24 cellular contexts compared by ENCODE assay signal in the genomic region with DNA sequence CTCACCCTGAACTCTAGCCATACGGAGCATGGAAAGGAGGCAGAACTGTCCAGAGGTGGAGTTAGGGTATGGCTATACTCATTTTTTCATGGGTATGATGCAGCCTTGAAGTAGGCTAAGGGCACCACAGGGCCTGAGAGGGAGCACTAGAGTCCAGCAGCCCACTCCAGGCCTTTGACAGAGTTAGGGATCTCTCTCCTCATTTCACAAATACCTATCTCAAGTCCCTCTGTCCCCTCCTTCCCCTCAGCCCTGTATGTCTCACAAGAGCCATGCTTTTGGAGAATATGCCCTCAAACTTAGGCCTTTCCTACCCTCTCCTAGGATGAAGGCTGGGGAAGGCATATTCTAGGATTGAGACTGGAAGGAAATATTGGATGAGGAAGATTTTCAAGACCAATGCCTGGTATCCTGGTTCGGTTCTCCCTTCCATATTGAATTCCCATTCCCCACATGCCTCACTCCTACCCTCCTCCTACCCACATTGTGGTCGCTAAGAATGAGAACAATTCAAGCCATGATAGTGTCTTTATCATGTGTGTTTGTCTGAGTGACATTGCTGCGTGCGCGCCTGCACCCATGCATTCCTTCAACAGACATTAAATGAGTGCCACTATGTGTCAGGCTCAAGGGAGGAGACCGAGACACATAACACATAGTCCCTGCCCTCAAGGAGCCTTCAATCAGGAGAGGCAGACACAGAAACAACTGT. TPM values are rescaled to one million over a fixed set of nuclear protein-coding genes. Genes with fewer than 3 reads are reported as not detected.
A peak's percentile ranks its signal among the peaks of the same experiment; 100 is the strongest.
DNase-seq lines count a peak whose midpoint lies in the region; ATAC-seq and TF ChIP-seq lines count a peak whose summit lies in the region.
"Had no signal": no experiment of that assay in that cellular context is flagged by ENCODE, and none has a peak within 500 bp of the region (broad histone marks: within the 10 kb centered on the region; RNA-seq: fewer than 3 reads in every experiment).

No MANE protein-coding gene starts in this region.

- H2BK20ac ChIP-seq in IMR-90 (ENCODE audit: low read depth, low read length): peak overlapping the region; percentile 2; the same call in 1 of the 2 replicates

- 100% methylated on average over 4 of the region's 7 CpGs; no CpG with 5 or more reads in 1 of the 2 experiments for WGBS in IMR-90 (ENCODE audit: extremely low coverage in 2 of 2, insufficient read length in 1 of 2), 2 experiments
- 50% methylated on average over 7 of the region's 7 CpGs for WGBS in smooth muscle cell (ENCODE audit: low lambda C conversion rate)

- peak overlapping the region; percentile 46; the same call in 1 of the 2 replicates for H2BK120ac ChIP-seq in IMR-90 (ENCODE audit: low read depth, low read length)

- intact Hi-C loops in IMR-90 (cut with micrococcal nuclease): no loop called here

- POLR2A ChIA-PET in IMR-90 (lab: Charles Lee; ENCODE audit: unreplicated experiment): no interaction called here
- POLR2A ChIA-PET in activated naive CD8-positive, alpha-beta T cell treated with anti-CD3 and anti-CD28 coated beads, Interleukin-2, amount 10 ng/mL, durations not matched to agents 7 days and 5 days (lab: Charles Lee): interaction anchor here (0.5 to 1.0 kb wide), 3 partner anchors 20 to 32 kb away, joined by 4 to 5 read pairs (median 5); no protein-coding TSS in a partner anchor

- H3K79me2 ChIP-seq in smooth muscle cell (ENCODE audit: low read depth) (no peaks in the 10 kb centered on the region), Karpas-422 (ENCODE audit: low read length) (no peaks in the 10 kb centered on the region)

- no peak overlapping the region for H4K5ac ChIP-seq in IMR-90 (ENCODE audit: low read depth, low read length)

- H3K56ac ChIP-seq in IMR-90 (ENCODE audit: extremely low read depth, insufficient read depth, low read length): no peak overlapping the region

- H3K4ac ChIP-seq in IMR-90 (ENCODE audit: low read depth, low read length): peak overlapping the region; percentile 39; the same call in 1 of the 2 replicates

- no peaks in the 10 kb centered on the region for H3K27me3 ChIP-seq in IMR-90 (ENCODE audit: control insufficient read depth, insufficient read depth, low read length)
- no peaks in the 10 kb centered on the region for H3K27me3 ChIP-seq in smooth muscle cell (ENCODE audit: low read depth)
- H3K27me3 ChIP-seq in Karpas-422 (ENCODE audit: low read length): no peaks in the 10 kb centered on the region
- H3K27me3 ChIP-seq: adrenal gland, breast epithelium, colonic mucosa had no signal

- H3K27ac Mint-ChIP-seq in activated naive CD8-positive, alpha-beta T cell treated with anti-CD3 and anti-CD28 coated beads, Interleukin-2, amount 10 ng/mL, durations not matched to agents 7 days and 5 days: no peak overlapping the region

- H3K4me1 Mint-ChIP-seq in activated naive CD8-positive, alpha-beta T cell treated with anti-CD3 and anti-CD28 coated beads, Interleukin-2, amount 10 ng/mL, durations not matched to agents 7 days and 5 days: peaks cover 34% of the 10 kb centered on the region

- no peaks in the 10 kb centered on the region for H3K36me3 Mint-ChIP-seq in activated naive CD8-positive, alpha-beta T cell treated with anti-CD3 and anti-CD28 coated beads, Interleukin-2, amount 10 ng/mL, durations not matched to agents 7 days and 5 days

- H3K4me3 ChIP-seq in IMR-90 (ENCODE audit: insufficient read depth, low read depth, low read length) (no peak overlapping the region), smooth muscle cell (no peak overlapping the region), Karpas-422 (ENCODE audit: low read length) (no peak overlapping the region)
- H3K4me3 ChIP-seq: adrenal gland, breast epithelium, colonic mucosa, HAP-1, lung, psoas muscle, thoracic aorta had no signal

- BruUV-seq in IMR-90 (replicated peaks; lab: Mats Ljungman, UMichigan): no TSS peak

- peak overlapping the region; percentile 71; the same call in 1 of the 2 replicates for H3K14ac ChIP-seq in IMR-90 (replicated peaks; ENCODE audit: low read depth, low read length)

- no peaks in the 10 kb centered on the region for H3K9me3 ChIP-seq in IMR-90 (ENCODE audit: control insufficient read depth, insufficient read depth, low read length)
- H3K9me3 ChIP-seq in smooth muscle cell (replicated peaks; ENCODE audit: low read depth): no peaks in the 10 kb centered on the region
- no peaks in the 10 kb centered on the region for H3K9me3 ChIP-seq in Karpas-422 (ENCODE audit: low read length)
- H3K9me3 ChIP-seq: adrenal gland, breast epithelium, colonic mucosa, HAP-1, psoas muscle, thoracic aorta had no signal

- peaks cover 14% of the 10 kb centered on the region for H3K9me1 ChIP-seq in IMR-90 (ENCODE audit: insufficient read depth, low read length)

- H2BK5ac ChIP-seq in IMR-90 (ENCODE audit: low read depth, low read length, poor library complexity, severe bottlenecking): no peak overlapping the region

- in situ Hi-C loops in IMR-90 (cut with MboI; ENCODE audit: low sequenced_read_pairs): no loop called here

- no peak overlapping the region for H3K18ac ChIP-seq in IMR-90 (ENCODE audit: low read depth, low read length)

- TF ChIP-seq RAD21 in IMR-90 (IDR thresholded peaks at IDR 0.05; ENCODE audit: low read length): no peak

- H3K9me3 Mint-ChIP-seq in activated naive CD8-positive, alpha-beta T cell treated with anti-CD3 and anti-CD28 coated beads, Interleukin-2, amount 10 ng/mL, durations not matched to agents 7 days and 5 days: no peaks in the 10 kb centered on the region

- peak overlapping the region; percentile 27; the same call in 1 of the 2 replicates for H3K23ac ChIP-seq in IMR-90 (ENCODE audit: low read depth, low read length)

- H4K8ac ChIP-seq in IMR-90 (ENCODE audit: low read depth in 2 of 2, low read length in 2 of 2): no peak overlapping the region

- no peaks in the 10 kb centered on the region for H3K79me1 ChIP-seq in IMR-90 (ENCODE audit: low read depth in 1 of 2, low read length in 2 of 2)

- no peaks in the 10 kb centered on the region for H3K36me3 ChIP-seq in IMR-90 (ENCODE audit: control insufficient read depth, insufficient read depth, low read length)
- no peaks in the 10 kb centered on the region for H3K36me3 ChIP-seq in smooth muscle cell (ENCODE audit: low read depth)
- no peaks in the 10 kb centered on the region for H3K36me3 ChIP-seq in Karpas-422 (ENCODE audit: insufficient read depth, low read length)
- H3K36me3 ChIP-seq: adrenal gland, breast epithelium, colonic mucosa, HAP-1, thoracic aorta had no signal

- ATAC-seq in IMR-90 (ENCODE audit: low read depth): no peak
- ATAC-seq in activated naive CD8-positive, alpha-beta T cell treated with anti-CD3 and anti-CD28 coated beads, Interleukin-2, amount 10 ng/mL, durations not matched to agents 7 days and 5 days (ENCODE audit: low read depth): no peak
- ATAC-seq in GM21526 (IDR thresholded peaks at IDR 0.05; ENCODE audit: low FRiP score, unreplicated experiment): no peak
- ATAC-seq: psoas muscle had no signal

- H4K20me1 ChIP-seq in IMR-90 (ENCODE audit: insufficient read depth, low read length) (no peaks in the 10 kb centered on the region), smooth muscle cell (ENCODE audit: low read depth) (no peaks in the 10 kb centered on the region), Karpas-422 (ENCODE audit: insufficient read depth, low read depth, low read length) (no peaks in the 10 kb centered on the region)

- H3K27me3 Mint-ChIP-seq in activated naive CD8-positive, alpha-beta T cell treated with anti-CD3 and anti-CD28 coated beads, Interleukin-2, amount 10 ng/mL, durations not matched to agents 7 days and 5 days: no peaks in the 10 kb centered on the region

- H2AK9ac ChIP-seq in IMR-90 (replicated peaks; ENCODE audit: low read depth, low read length, poor library complexity): no peak overlapping the region

- no peak overlapping the region for H2AFZ ChIP-seq in IMR-90 (replicated peaks; ENCODE audit: low read length, poor library complexity)
- no peak overlapping the region for H2AFZ ChIP-seq in smooth muscle cell (ENCODE audit: low read depth)
- no peak overlapping the region for H2AFZ ChIP-seq in Karpas-422 (ENCODE audit: low read length)

- H3K4me3 Mint-ChIP-seq in activated naive CD8-positive, alpha-beta T cell treated with anti-CD3 and anti-CD28 coated beads, Interleukin-2, amount 10 ng/mL, durations not matched to agents 7 days and 5 days: no peak overlapping the region

- H3K9ac ChIP-seq in IMR-90 (ENCODE audit: low read depth, low read length) (no peak overlapping the region), smooth muscle cell (ENCODE audit: low read depth) (no peak overlapping the region), Karpas-422 (ENCODE audit: low read length) (no peak overlapping the region)

- H3K27ac ChIP-seq in IMR-90 (ENCODE audit: insufficient read depth, low read length): no peak overlapping the region
- peak overlapping the region; percentile 71 for H3K27ac ChIP-seq in smooth muscle cell (ENCODE audit: low read depth)
- H3K27ac ChIP-seq in Karpas-422 (ENCODE audit: low read length): no peak overlapping the region
- H3K27ac ChIP-seq: adrenal gland, C4-2B, colonic mucosa, psoas muscle, thoracic aorta had no signal

- H3F3A ChIP-seq in smooth muscle cell (ENCODE audit: low read depth): peaks cover 8% of the 10 kb centered on the region

- no peaks in the 10 kb centered on the region for H3K9me2 ChIP-seq in Karpas-422 (replicated peaks; ENCODE audit: insufficient read depth, low read length)

- TF ChIP-seq CTCF in IMR-90 (conservative IDR thresholded peaks at IDR 0.05; ENCODE audit: low read depth, low read length): no peak
- no peak for TF ChIP-seq CTCF in smooth muscle cell (IDR thresholded peaks at IDR 0.05; ENCODE audit: borderline replicate concordance, insufficient read depth, poor library complexity, severe bottlenecking)

- CTCF ChIA-PET in IMR-90 (lab: Yijun Ruan, JAX): no interaction called here

- H2BK15ac ChIP-seq in IMR-90 (ENCODE audit: low read depth, low read length): no peak overlapping the region

- H3K4me2 ChIP-seq in IMR-90 (ENCODE audit: low read depth, low read length) (no peak overlapping the region), smooth muscle cell (peak overlapping the region; percentile 28), Karpas-422 (ENCODE audit: low read depth, low read length, poor library complexity, severe bottlenecking) (no peak overlapping the region)

- peak overlapping the region; percentile 14; the same call in 1 of the 2 replicates for H2AK5ac ChIP-seq in IMR-90 (ENCODE audit: low read depth, low read length)

- H3K4me1 ChIP-seq in IMR-90 (ENCODE audit: control insufficient read depth, insufficient read depth, low read length): peaks cover 10% of the 10 kb centered on the region
- H3K4me1 ChIP-seq in smooth muscle cell (ENCODE audit: low read depth): peaks cover 2% of the 10 kb centered on the region
- no peaks in the 10 kb centered on the region for H3K4me1 ChIP-seq in Karpas-422 (ENCODE audit: low read length)
- H3K4me1 ChIP-seq: adrenal gland, breast epithelium, colonic mucosa, HAP-1 had no signal

- no peak for TF ChIP-seq POLR2A in IMR-90 (IDR thresholded peaks at IDR 0.05; ENCODE audit: low read depth, low read length)

- dilution Hi-C loops in IMR-90 (cut with HindIII; ENCODE audit: low sequenced_read_pairs, unreplicated experiment): no loop called here

- no peak for DNase-seq in IMR-90
- DNase-seq in activated naive CD8-positive, alpha-beta T cell treated with anti-CD3 and anti-CD28 coated beads, Interleukin-2, amount 10 ng/mL, durations not matched to agents 7 days and 5 days: peak; percentile 12
- peak; percentile 66 for DNase-seq in islet precursor cell
- no peak for DNase-seq in smooth muscle cell (lab: John Stamatoyannopoulos, UW; ENCODE audit: unreplicated experiment)
- no peak for DNase-seq in Karpas-422
- no peak for DNase-seq in superior temporal gyrus (ENCODE audit: extremely low spot score)
- DNase-seq: activated gamma-delta T cell, adrenal gland, colonic mucosa, glutamatergic neuron, NCI-H1048, NCI-H2029, OCI-M1, SHP77, T1000 had no signal

- no peak overlapping the region for H4K91ac ChIP-seq in IMR-90 (ENCODE audit: insufficient read depth, low read depth, low read length)

RNA-seq across cellular contexts. Expression of a gene that starts 2.6 kb away (rescaled TPM):
- total RNA-seq in IMR-90 (2012; rRNA removed): under 0.01 and 0.18 TPM in 2 replicates
- 0.13 and 0.24 TPM in 2 replicates for polyA plus RNA-seq in IMR-90 (2012; rRNA removed)
- polyA plus RNA-seq in IMR-90 (2012; cell fraction: cytosol; rRNA removed): 0.02 and 0.20 TPM in 2 replicates
- polyA plus RNA-seq in IMR-90 (2012; cell fraction: nucleus; rRNA removed; ENCODE audit: low replicate concordance): 0.18 and 0.58 TPM in 2 replicates
- not detected for total RNA-seq in activated naive CD8-positive, alpha-beta T cell treated with anti-CD3 and anti-CD28 coated beads, Interleukin-2, amount 10 ng/mL, durations not matched to agents 7 days and 5 days
- total RNA-seq in smooth muscle cell: 18.2 and 27.6 TPM in 2 replicates
- 12.7 and 32.8 TPM in 2 replicates for polyA plus RNA-seq in smooth muscle cell
- total RNA-seq in Karpas-422 (2014; rRNA removed; shearing (Covaris generic); ENCODE audit: low replicate concordance): not detected in 2 replicates
- total RNA-seq: adrenal gland, LHCN-M2, psoas muscle had no signal

RNA-seq across cellular contexts. Expression of a gene that starts 6.2 kb away (rescaled TPM):
- total RNA-seq in IMR-90 (2012; rRNA removed) (0.18 TPM in 1 of 2 replicates, not detected in the other), smooth muscle cell (2.2 and 10.0 TPM in 2 replicates)
- polyA plus RNA-seq in IMR-90 (2012; rRNA removed) (0.70 and 1.1 TPM in 2 replicates), smooth muscle cell (3.3 and 4.6 TPM in 2 replicates)
- 0.51 and 1.1 TPM in 2 replicates for polyA plus RNA-seq in IMR-90 (2012; cell fraction: cytosol; rRNA removed)
- polyA plus RNA-seq in IMR-90 (2012; cell fraction: nucleus; rRNA removed; ENCODE audit: low replicate concordance): 3.0 and 3.3 TPM in 2 replicates
- total RNA-seq in activated naive CD8-positive, alpha-beta T cell treated with anti-CD3 and anti-CD28 coated beads, Interleukin-2, amount 10 ng/mL, durations not matched to agents 7 days and 5 days: 1 to 10 TPM; 1.2 TPM
- total RNA-seq in Karpas-422 (2014; rRNA removed; shearing (Covaris generic); ENCODE audit: low replicate concordance): 6.1 and 11.0 TPM in 2 replicates

RNA-seq across cellular contexts. Expression of a gene that starts 22.3 kb away (rescaled TPM):
- total RNA-seq in IMR-90 (2012; rRNA removed) (not detected in 2 replicates), smooth muscle cell (0.90 and 1.2 TPM in 2 replicates)
- polyA plus RNA-seq in IMR-90 (2012; rRNA removed) (0.02 and 0.03 TPM in 2 replicates), smooth muscle cell (0.13 and 1.1 TPM in 2 replicates)
- not detected in 2 replicates for polyA plus RNA-seq in IMR-90 (2012; cell fraction: cytosol; rRNA removed)
- polyA plus RNA-seq in IMR-90 (2012; cell fraction: nucleus; rRNA removed; ENCODE audit: low replicate concordance): 0.05 TPM in 1 of 2 replicates, not detected in the other
- total RNA-seq in activated naive CD8-positive, alpha-beta T cell treated with anti-CD3 and anti-CD28 coated beads, Interleukin-2, amount 10 ng/mL, durations not matched to agents 7 days and 5 days: 100 to 1,000 TPM; 260 to 273 TPM
- 36.5 and 59.6 TPM in 2 replicates for total RNA-seq in Karpas-422 (2014; rRNA removed; shearing (Covaris generic); ENCODE audit: low replicate concordance)
- total RNA-seq: fibroblast of lung, LHCN-M2 had no signal
- polyA plus RNA-seq: fibroblast of lung had no signal

RNA-seq across cellular contexts. Expression of a gene that starts 25.9 kb away (rescaled TPM):
- total RNA-seq in IMR-90 (2012; rRNA removed) (62.4 and 166 TPM in 2 replicates), smooth muscle cell (49.0 and 82.0 TPM in 2 replicates)
- polyA plus RNA-seq in IMR-90 (2012; rRNA removed) (179 and 180 TPM in 2 replicates), smooth muscle cell (139 and 150 TPM in 2 replicates)
- polyA plus RNA-seq in IMR-90 (2012; cell fraction: cytosol; rRNA removed): 137 and 165 TPM in 2 replicates
- 21.8 and 68.8 TPM in 2 replicates for polyA plus RNA-seq in IMR-90 (2012; cell fraction: nucleus; rRNA removed; ENCODE audit: low replicate concordance)
- 10 to 100 TPM; 54.1 to 62.3 TPM for total RNA-seq in activated naive CD8-positive, alpha-beta T cell treated with anti-CD3 and anti-CD28 coated beads, Interleukin-2, amount 10 ng/mL, durations not matched to agents 7 days and 5 days
- total RNA-seq in Karpas-422 (2014; rRNA removed; shearing (Covaris generic); ENCODE audit: low replicate concordance): 34.1 and 71.0 TPM in 2 replicates

RNA-seq across cellular contexts. Expression of a gene that starts 26.0 kb away (rescaled TPM):
- total RNA-seq in IMR-90 (2012; rRNA removed): 22.8 TPM in 2 replicates
- polyA plus RNA-seq in IMR-90 (2012; rRNA removed): 33.2 and 33.6 TPM in 2 replicates
- polyA plus RNA-seq in IMR-90 (2012; cell fraction: cytosol; rRNA removed): 27.0 and 47.7 TPM in 2 replicates
- 90.3 and 135 TPM in 2 replicates for polyA plus RNA-seq in IMR-90 (2012; cell fraction: nucleus; rRNA removed; ENCODE audit: low replicate concordance)
- 10 to 100 TPM; 44.7 to 49.3 TPM for total RNA-seq in activated naive CD8-positive, alpha-beta T cell treated with anti-CD3 and anti-CD28 coated beads, Interleukin-2, amount 10 ng/mL, durations not matched to agents 7 days and 5 days
- 33.6 and 37.2 TPM in 2 replicates for total RNA-seq in smooth muscle cell
- polyA plus RNA-seq in smooth muscle cell: 37.6 and 53.0 TPM in 2 replicates
- total RNA-seq in Karpas-422 (2014; rRNA removed; shearing (Covaris generic); ENCODE audit: low replicate concordance): 41.5 and 44.0 TPM in 2 replicates

Comparison
In these comparisons a context has a peak if more than half of its experiments do, and no peak if none do; other contexts are left out.
1. DNase-seq: peak in activated naive CD8-positive, alpha-beta T cell treated with anti-CD3 and anti-CD28 coated beads, Interleukin-2, amount 10 ng/mL, durations not matched to agents 7 days and 5 days (single experiment) and islet precursor cell (single experiment); none in IMR-90 (single experiment), smooth muscle cell (single experiment), Karpas-422 (single experiment) and superior temporal gyrus (single experiment).
2. RNA of a gene that starts 2.6 kb away (total RNA-seq): 18.2 to 27.6 TPM in smooth muscle cell; under 0.01 to 0.18 TPM in IMR-90, not detected in activated naive CD8-positive, alpha-beta T cell treated with anti-CD3 and anti-CD28 coated beads, Interleukin-2, amount 10 ng/mL, durations not matched to agents 7 days and 5 days and not detected in Karpas-422; every median in the first group is over 10 times any median in the second.
3. RNA of a gene that starts 22.3 kb away (total RNA-seq): 260 to 273 TPM in activated naive CD8-positive, alpha-beta T cell treated with anti-CD3 and anti-CD28 coated beads, Interleukin-2, amount 10 ng/mL, durations not matched to agents 7 days and 5 days and 36.5 to 59.6 TPM in Karpas-422; 0.90 to 1.2 TPM in smooth muscle cell and not detected in IMR-90; every median in the first group is over 10 times any median in the second.